Comparison of ENCODE assay signal across 1 cellular context in genomic region chr16:58487566-58488351, GRCh38.
A peak's percentile ranks its signal among the peaks of the same experiment; 100 is the strongest.
TF ChIP-seq lines count a peak whose summit lies in the region.

No MANE protein-coding gene starts in this region.

TF ChIP-seq in K562, 482 proteins besides CTCF, POLR2A, EP300 and RAD21 (continued from another document and continues in another):
- TF ChIP-seq ZHX1 (conservative IDR thresholded peaks at IDR 0.05; ENCODE audit: low read length): no peak
- no peak for TF ChIP-seq TGIF2 (CRISPR knock-in tag; IDR thresholded peaks at IDR 0.05)
- peak; percentile 89 for TF ChIP-seq ARID2 (IDR thresholded peaks at IDR 0.05)
- TF ChIP-seq HMBOX1 (IDR thresholded peaks at IDR 0.05): no peak
- no peak for TF ChIP-seq ATF4 (CRISPR knock-in tag; IDR thresholded peaks at IDR 0.05)
- peak; percentile 84; the same call in 1 of the 2 replicates for TF ChIP-seq RB1 (IDR thresholded peaks at IDR 0.05; ENCODE audit: low read depth)
- peak; percentile 40; the same call in 1 of the 2 replicates for TF ChIP-seq GABPB1 (CRISPR knock-in tag; IDR thresholded peaks at IDR 0.05)
- TF ChIP-seq PREB (CRISPR knock-in tag; IDR thresholded peaks at IDR 0.05): no peak
- no peak for TF ChIP-seq ZNF780A (CRISPR knock-in tag; IDR thresholded peaks at IDR 0.05)
- TF ChIP-seq SREBF2 (CRISPR knock-in tag; IDR thresholded peaks at IDR 0.05): no peak
- TF ChIP-seq JUNB (CRISPR knock-in tag; conservative IDR thresholded peaks at IDR 0.05): no peak
- TF ChIP-seq CCNT2 (IDR thresholded peaks at IDR 0.05; ENCODE audit: borderline replicate concordance, extremely low read depth, insufficient read length, low read depth, low read length): no peak
- no peak for TF ChIP-seq ZZZ3 (IDR thresholded peaks at IDR 0.05)
- TF ChIP-seq ZNF740 (CRISPR knock-in tag; IDR thresholded peaks at IDR 0.05): peak; percentile 45
- TF ChIP-seq ZNF740 (tag; IDR thresholded peaks at IDR 0.05): no peak
- no peak for TF ChIP-seq CBFA2T3 (IDR thresholded peaks at IDR 0.05)
- TF ChIP-seq GTF2B (IDR thresholded peaks at IDR 0.05; ENCODE audit: extremely low read depth, insufficient read length): no peak
- TF ChIP-seq RBM25 (IDR thresholded peaks at IDR 0.05; ENCODE audit: low read depth, low read length, severe bottlenecking): peak; percentile 59
- TF ChIP-seq L3MBTL2 (IDR thresholded peaks at IDR 0.05): 0 out of 2 replicates have a peak, but pooled peaks have one; percentile 21
- TF ChIP-seq MTA3 (IDR thresholded peaks at IDR 0.05; ENCODE audit: borderline replicate concordance): peak; percentile 46; the same call in 1 of the 2 replicates
- TF ChIP-seq TAL1 (IDR thresholded peaks at IDR 0.05): no peak
- no peak for TF ChIP-seq SPI1 (IDR thresholded peaks at IDR 0.05; ENCODE audit: borderline replicate concordance, low read depth, low read length)
- no peak for TF ChIP-seq ZNF449 (CRISPR knock-in tag; IDR thresholded peaks at IDR 0.05)
- TF ChIP-seq PURB (CRISPR knock-in tag; IDR thresholded peaks at IDR 0.05; ENCODE audit: low read depth): no peak
- no peak for TF ChIP-seq HMG20B (CRISPR knock-in tag; IDR thresholded peaks at IDR 0.05)
- no peak for TF ChIP-seq RBFOX2 (IDR thresholded peaks at IDR 0.05; ENCODE audit: low read depth, low read length)
- TF ChIP-seq HDGF (IDR thresholded peaks at IDR 0.05): no peak
- TF ChIP-seq CC2D1A (IDR thresholded peaks at IDR 0.05): peak; percentile 60; the same call in 1 of the 2 replicates
- peak in 1 of 2 experiments; percentile 9 for TF ChIP-seq E2F6 (IDR thresholded peaks at IDR 0.05; ENCODE audit: borderline replicate concordance in 1 of 2, extremely low read depth in 1 of 2, insufficient read depth in 1 of 2, insufficient read length in 1 of 2, low read depth in 1 of 2, low read length in 1 of 2, poor library complexity in 1 of 2, severe bottlenecking in 1 of 2)
- 0 out of 2 replicates have a peak, but pooled peaks have one; percentile 58 for TF ChIP-seq RBM14 (IDR thresholded peaks at IDR 0.05; ENCODE audit: borderline replicate concordance, insufficient read depth, low read depth, low read length)
- no peak for TF ChIP-seq TEAD4 (IDR thresholded peaks at IDR 0.05; ENCODE audit: low read length)
- TF ChIP-seq TEAD4 (CRISPR knock-in tag; IDR thresholded peaks at IDR 0.05; ENCODE audit: borderline replicate concordance): peak; percentile 47; the same call in 1 of the 2 replicates
- no peak for TF ChIP-seq ZNF644 (tag; IDR thresholded peaks at IDR 0.05; ENCODE audit: low read depth)
- TF ChIP-seq EP400 (IDR thresholded peaks at IDR 0.05): no peak
- no peak for TF ChIP-seq E2F3 (CRISPR knock-in tag; IDR thresholded peaks at IDR 0.05)
- TF ChIP-seq ZBTB43 (CRISPR knock-in tag; IDR thresholded peaks at IDR 0.05): no peak
- no peak for TF ChIP-seq MCM7 (IDR thresholded peaks at IDR 0.05)
- no peak for TF ChIP-seq ZNF24 (IDR thresholded peaks at IDR 0.05)
- TF ChIP-seq SAP30 (IDR thresholded peaks at IDR 0.05; ENCODE audit: borderline replicate concordance, insufficient read depth, low read depth, low read length, poor library complexity, severe bottlenecking): no peak
- no peak for TF ChIP-seq ZC3H4 (CRISPR knock-in tag; IDR thresholded peaks at IDR 0.05; ENCODE audit: borderline replicate concordance)
- TF ChIP-seq MAX (CRISPR knock-in tag; IDR thresholded peaks at IDR 0.05): peak; percentile 49; the same call in 1 of the 2 replicates
- TF ChIP-seq THRA (IDR thresholded peaks at IDR 0.05): no peak
- TF ChIP-seq SMC3 (conservative IDR thresholded peaks at IDR 0.05; ENCODE audit: insufficient read depth, low read depth, low read length): peak; percentile 97
- TF ChIP-seq SMAD1 (IDR thresholded peaks at IDR 0.05; ENCODE audit: low read depth, low read length, partially characterized antibody): no peak
- TF ChIP-seq PCBP2 (IDR thresholded peaks at IDR 0.05; ENCODE audit: low read depth, low read length, poor library complexity, severe bottlenecking): no peak
- TF ChIP-seq ELF2 (CRISPR knock-in tag; IDR thresholded peaks at IDR 0.05): no peak
- TF ChIP-seq KLF1 (tag; IDR thresholded peaks at IDR 0.05): no peak
- TF ChIP-seq ZBTB49 (CRISPR knock-in tag; IDR thresholded peaks at IDR 0.05; ENCODE audit: borderline replicate concordance): no peak
- TF ChIP-seq CREM (IDR thresholded peaks at IDR 0.05; ENCODE audit: low read depth): peak; percentile 57; the same call in 1 of the 2 replicates
- peak; percentile 31; the same call in 1 of the 2 replicates for TF ChIP-seq USF1 (CRISPR knock-in tag; IDR thresholded peaks at IDR 0.05)
- TF ChIP-seq RBM15 (IDR thresholded peaks at IDR 0.05; ENCODE audit: insufficient read depth, low read length): no peak
- TF ChIP-seq TCF3 (CRISPR knock-in tag; IDR thresholded peaks at IDR 0.05): peak; percentile 24; the same call in 1 of the 2 replicates
- TF ChIP-seq SRSF1 (IDR thresholded peaks at IDR 0.05; ENCODE audit: low read depth, low read length): no peak
- peak; percentile 86 for TF ChIP-seq ZFP36 (IDR thresholded peaks at IDR 0.05; ENCODE audit: low read depth, low read length, partially characterized antibody)
- 0 out of 4 replicates have a peak, but pooled peaks of 1 of the 2 experiments have one; percentile 17 for TF ChIP-seq NONO (IDR thresholded peaks at IDR 0.05; ENCODE audit: low read depth in 2 of 2, low read length in 1 of 2)
